ENCODE assay signal across 23 cellular contexts in the genomic region with DNA sequence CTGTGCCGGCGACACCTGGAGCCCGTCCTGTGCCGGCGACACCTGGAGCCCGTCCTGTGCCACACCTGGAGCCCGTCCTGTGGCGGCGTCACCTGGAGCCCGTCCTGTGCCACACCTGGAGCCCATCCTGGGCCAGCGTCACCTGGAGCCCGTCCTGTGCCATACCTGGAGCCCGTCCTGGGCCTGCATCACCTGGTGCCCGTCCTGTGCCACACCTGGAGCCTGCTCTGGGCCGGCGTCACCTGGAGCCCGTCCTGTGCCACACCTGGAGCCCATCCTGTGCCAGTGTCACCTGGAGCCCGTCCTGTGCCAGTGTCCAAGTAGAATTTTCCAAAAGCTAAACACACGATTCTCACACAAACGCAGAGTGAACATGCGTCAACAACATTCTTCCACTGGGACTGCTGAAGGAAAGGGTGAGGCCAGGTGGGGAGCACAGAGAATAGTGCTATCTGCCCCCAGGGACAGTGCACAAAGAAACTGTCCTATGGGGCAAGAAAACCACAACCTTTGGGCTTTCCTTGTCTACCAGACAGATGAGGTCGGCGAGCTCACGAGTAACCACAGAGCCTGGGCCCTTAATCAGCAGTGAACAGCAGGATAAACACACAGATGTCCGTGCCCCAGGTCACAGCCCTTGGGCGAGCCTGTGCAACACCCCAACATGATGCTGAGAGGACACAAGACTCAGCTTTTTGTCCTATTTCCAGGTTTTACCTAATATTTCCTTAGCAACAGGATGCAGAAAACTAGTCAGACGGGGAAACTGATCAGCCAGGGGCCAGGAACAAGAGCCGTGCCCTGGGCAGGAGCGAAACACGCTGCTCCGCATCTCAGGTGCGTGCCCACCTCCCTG. TPM values are rescaled to one million over a fixed set of nuclear protein-coding genes. Genes with fewer than 3 reads are reported as not detected.
A peak's percentile ranks its signal among the peaks of the same experiment; 100 is the strongest.
DNase-seq lines count a peak whose midpoint lies in the region; ATAC-seq and TF ChIP-seq lines count a peak whose summit lies in the region.
"Had no signal": no experiment of that assay in that cellular context is flagged by ENCODE, and none has a peak within 500 bp of the region (broad histone marks: within the 10 kb centered on the region; RNA-seq: fewer than 3 reads in every experiment).

No MANE protein-coding gene starts in this region.

- H3K9ac ChIP-seq in Loucy (ENCODE audit: low read depth, low read length, poor library complexity, severe bottlenecking), result peak overlapping the region; percentile 74
- H3K9ac ChIP-seq in endodermal cell (ENCODE audit: extremely low read depth, low read length, poor library complexity, severe bottlenecking), result no peak overlapping the region

- no peaks in the 10 kb centered on the region for H3K9me3 Mint-ChIP-seq in endodermal cell
- H3K9me3 Mint-ChIP-seq: stimulated activated naive CD8-positive, alpha-beta T cell treated with anti-CD3 and anti-CD28 coated beads, Interleukin-15, Interleukin-2, amounts not matched to agents 100 ng/mL and 50 ng/mL, for 24 hours had no signal

- H2AFZ ChIP-seq in Loucy (ENCODE audit: low read length), result no peak overlapping the region

- H3K36me3 Mint-ChIP-seq in endodermal cell (ENCODE audit: low read depth), result peaks cover 20% of the 10 kb centered on the region

- peak overlapping the region; percentile 74 for H3K27ac Mint-ChIP-seq in endodermal cell
- H3K27ac Mint-ChIP-seq: stimulated activated naive CD8-positive, alpha-beta T cell treated with anti-CD3 and anti-CD28 coated beads, Interleukin-15, Interleukin-2, amounts not matched to agents 100 ng/mL and 50 ng/mL, for 24 hours had no signal

- no peaks in the 10 kb centered on the region for H3K9me3 ChIP-seq in Loucy (ENCODE audit: insufficient read depth, low read depth, low read length)
- H3K9me3 ChIP-seq in endodermal cell (ENCODE audit: control insufficient read depth, low read length), result no peaks in the 10 kb centered on the region
- H3K9me3 ChIP-seq: breast epithelium, left ventricle myocardium inferior, MG63, transverse colon had no signal

- H3K4me3 Mint-ChIP-seq in endodermal cell, result no peak overlapping the region
- H3K4me3 Mint-ChIP-seq: stimulated activated naive CD8-positive, alpha-beta T cell treated with anti-CD3 and anti-CD28 coated beads, Interleukin-15, Interleukin-2, amounts not matched to agents 100 ng/mL and 50 ng/mL, for 24 hours had no signal

- no peaks in the 10 kb centered on the region for H3K4me1 Mint-ChIP-seq in endodermal cell

- ATAC-seq in GM21786 (IDR thresholded peaks at IDR 0.05; ENCODE audit: unreplicated experiment), result no peak
- ATAC-seq: HCT116 had no signal

- POLR2A ChIA-PET in RWPE1 (lab: Yijun Ruan, JAX; ENCODE audit: low non-redundant PET), result no interaction called here

- peaks cover 24% of the 10 kb centered on the region; the same call in 1 of the 2 replicates for H3K36me3 ChIP-seq in Loucy (ENCODE audit: insufficient read depth, low read length)
- no peaks in the 10 kb centered on the region for H3K36me3 ChIP-seq in endodermal cell (ENCODE audit: control insufficient read depth, insufficient read depth, low read length)
- no peaks in the 10 kb centered on the region; the same call in 1 of the 2 replicates for H3K36me3 ChIP-seq in H7 (replicated peaks; ENCODE audit: control insufficient read depth, insufficient read depth, low read length)
- H3K36me3 ChIP-seq: breast epithelium, transverse colon had no signal

- no peaks in the 10 kb centered on the region for H3K27me3 Mint-ChIP-seq in endodermal cell (ENCODE audit: insufficient read depth)
- H3K27me3 Mint-ChIP-seq: stimulated activated naive CD8-positive, alpha-beta T cell treated with anti-CD3 and anti-CD28 coated beads, Interleukin-15, Interleukin-2, amounts not matched to agents 100 ng/mL and 50 ng/mL, for 24 hours had no signal

- H3K27ac ChIP-seq in RWPE1, result peak overlapping the region; percentile 40
- H3K27ac ChIP-seq in endodermal cell (ENCODE audit: low read depth, low read length), result no peak overlapping the region
- H3K27ac ChIP-seq: breast epithelium, transverse colon had no signal

- H3K27me3 ChIP-seq in Loucy (ENCODE audit: insufficient read depth, low read length, poor library complexity, severe bottlenecking) (no peaks in the 10 kb centered on the region), endodermal cell (ENCODE audit: control insufficient read depth, insufficient read depth, low read length, poor library complexity, severe bottlenecking) (no peaks in the 10 kb centered on the region), H7 (ENCODE audit: control insufficient read depth, insufficient read depth, low read length) (no peaks in the 10 kb centered on the region)
- H3K27me3 ChIP-seq: breast epithelium, MG63, transverse colon had no signal

- 94 to 98% methylated on average over 26 to 32 of the region's 32 CpGs for WGBS in endodermal cell (ENCODE audit: insufficient coverage in 1 of 2, insufficient read length in 1 of 2), 2 experiments

- TF ChIP-seq CTCF in Loucy (conservative IDR thresholded peaks at IDR 0.05; ENCODE audit: low read length) (no peak), RWPE1 (conservative IDR thresholded peaks at IDR 0.05; ENCODE audit: low read depth) (no peak), endodermal cell (conservative IDR thresholded peaks at IDR 0.05) (no peak)

- H3K4me1 ChIP-seq in Loucy (ENCODE audit: insufficient read depth, low read length, poor library complexity, severe bottlenecking) (peaks cover 67% of the 10 kb centered on the region), endodermal cell (ENCODE audit: control insufficient read depth, insufficient read depth, low read length) (no peaks in the 10 kb centered on the region)
- H3K4me1 ChIP-seq: breast epithelium had no signal

- H3K4me2 ChIP-seq in Loucy (ENCODE audit: low read depth, low read length, poor library complexity, severe bottlenecking), result peak overlapping the region; percentile 67

- H3K79me2 ChIP-seq in Loucy (ENCODE audit: insufficient read depth, low read length), result peaks cover 99% of the 10 kb centered on the region

- no peaks in the 10 kb centered on the region for H3K9me2 ChIP-seq in Loucy (replicated peaks; ENCODE audit: low read depth, low read length)

- no peak for DNase-seq in RWPE1 (ENCODE audit: low spot score)
- DNase-seq in endodermal cell, result no peak
- no peak for DNase-seq in NCI-H1694 treated with DMSO at 0.1 percent for 48 hours (lab: John Stamatoyannopoulos, UW)
- no peak for DNase-seq in H7
- no peak for DNase-seq in glomerular visceral epithelial cell (ENCODE audit: extremely low spot score)
- DNase-seq: activated CD8-positive, alpha-beta memory T cell treated with anti-CD3 and anti-CD28 coated beads, Interleukin-2, amount 50 U/mL, for 48 hours; activated gamma-delta T cell; cortex of kidney; DND-41; left ventricle myocardium inferior; MG63; NCI-H187 treated with DMSO at 0.1 percent for 48 hours; NCI-H446; Right ventricle myocardium superior; small intestine; transverse colon had no signal

- H4K20me1 ChIP-seq in Loucy (ENCODE audit: insufficient read depth, low read length, poor library complexity, severe bottlenecking), result peaks cover 7% of the 10 kb centered on the region

- peak overlapping the region; percentile 60 for H3K4me3 ChIP-seq in Loucy (ENCODE audit: low read length, poor library complexity, severe bottlenecking)
- no peak overlapping the region for H3K4me3 ChIP-seq in endodermal cell (ENCODE audit: low read length)
- H3K4me3 ChIP-seq in H7 (ENCODE audit: insufficient read depth, low read depth, low read length), result no peak overlapping the region
- H3K4me3 ChIP-seq: breast epithelium, left ventricle myocardium inferior, MG63, transverse colon had no signal

- CTCF ChIA-PET in RWPE1 (lab: Yijun Ruan, JAX), result interaction anchor here (0.6 kb wide), 2 partner anchors 10 to 1213 kb away, joined by 3 read pairs; no protein-coding TSS in a partner anchor

- H3F3A ChIP-seq in Loucy (ENCODE audit: low read depth), result no peaks in the 10 kb centered on the region

RNA-seq across cellular contexts. Expression of gene QSOX2, which starts 7.9 kb away (rescaled TPM):
- 10 to 100 TPM; 22.0 to 26.3 TPM for total RNA-seq in endodermal cell
- 29.8 TPM for polyA plus RNA-seq in endodermal cell (2013, experiment 1 of 2)
- 26.3 TPM for polyA plus RNA-seq in endodermal cell (2013, experiment 2 of 2)
- total RNA-seq in H7 (2014; rRNA removed; shearing (Covaris generic)), result 22.6 and 24.6 TPM in 2 replicates

RNA-seq across cellular contexts. Expression of gene LHX3, which starts 32.8 kb away (rescaled TPM):
- not detected for total RNA-seq in endodermal cell
- 0.11 TPM for polyA plus RNA-seq in endodermal cell (2013, experiment 1 of 2)
- polyA plus RNA-seq in endodermal cell (2013, experiment 2 of 2), result not detected
- 0.07 TPM in 1 of 2 replicates, not detected in the other for total RNA-seq in H7 (2014; rRNA removed; shearing (Covaris generic))
- total RNA-seq: breast epithelium, endothelial cell of umbilical vein, left ventricle myocardium inferior, mononuclear cell, Right ventricle myocardium superior, transverse colon had no signal
- polyA plus RNA-seq: endothelial cell of umbilical vein, small intestine had no signal
